In the genomic region with DNA sequence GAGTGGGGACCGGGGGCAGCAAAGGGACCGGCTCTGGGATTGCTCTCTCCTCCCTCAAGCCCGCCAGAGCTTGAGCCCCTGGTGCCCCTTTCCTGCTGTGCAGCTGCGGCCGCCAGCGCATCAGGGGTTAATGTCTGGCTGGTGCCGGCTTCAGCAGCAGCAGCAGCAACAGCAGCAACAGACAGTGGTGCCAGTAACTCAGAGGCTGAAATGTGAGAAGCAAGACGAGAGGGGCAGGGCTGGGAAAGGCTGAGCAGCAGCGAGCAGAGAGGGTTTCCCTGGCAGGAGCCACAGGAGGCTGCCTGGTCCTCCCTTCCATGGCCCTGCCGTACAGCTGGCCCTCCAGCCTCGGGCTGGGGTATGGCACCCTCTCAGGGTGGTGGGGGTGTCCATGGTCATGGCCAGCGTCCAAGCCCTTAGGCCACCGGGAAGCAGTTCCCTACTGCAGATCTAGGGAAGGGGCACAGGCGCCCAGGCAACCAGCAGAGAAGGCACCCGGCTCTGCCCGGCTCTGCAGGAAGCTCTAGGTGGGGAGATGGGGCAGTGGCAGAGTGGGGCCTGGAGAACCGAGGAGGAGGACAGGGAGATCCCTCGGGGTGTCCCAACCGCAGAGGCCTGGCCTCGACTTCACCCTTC, we compare ENCODE assay signal across 8 cellular contexts. TPM values are rescaled to one million over a fixed set of nuclear protein-coding genes. Genes with fewer than 3 reads are reported as not detected.
DNase-seq lines count a peak whose midpoint lies in the region; ATAC-seq, FAIRE-seq and TF ChIP-seq lines count a peak whose summit lies in the region.

No MANE protein-coding gene starts in this region.

- dilution Hi-C loops in endothelial cell of umbilical vein (cut with MboI; ENCODE audit: extremely low pct_ligation_motif_present, low sequenced_read_pairs), result no loop called here

- no peak for FAIRE-seq in endothelial cell of umbilical vein (lab: Jason Lieb, UNC)

- TF ChIP-seq CTCF in endothelial cell of umbilical vein (IDR thresholded peaks at IDR 0.05; ENCODE audit: extremely low read depth in 1 of 2, insufficient read depth in 1 of 2, low read depth in 1 of 2, low read length in 2 of 2) (no peak), GM13977 (IDR thresholded peaks at IDR 0.05; ENCODE audit: extremely low read depth, insufficient read depth, missing control alignments) (no peak)

- no peak overlapping the region for H3K27ac Mint-ChIP-seq in activated CD4-positive, alpha-beta T cell treated with anti-CD3 and anti-CD28 coated beads for 36 hours

- peak overlapping the region; percentile 29 for H2AFZ ChIP-seq in endothelial cell of umbilical vein (ENCODE audit: low read depth, low read length)

- H3K9ac ChIP-seq in endothelial cell of umbilical vein (replicated peaks; ENCODE audit: extremely low read depth, insufficient read depth, low read length), result no peak overlapping the region

- in situ Hi-C loops in GM13977 (cut with MboI; ENCODE audit: low pct_unique_long_range_greater_than_20kb, low sequenced_read_pairs, unreplicated experiment), result no loop called here

- intact Hi-C loops in endothelial cell of umbilical vein (cut with micrococcal nuclease), result no loop called here
- intact Hi-C loops in activated CD4-positive, alpha-beta T cell treated with anti-CD3 and anti-CD28 coated beads for 36 hours (cut with DNase I, micrococcal nuclease), result no loop called here

- H3K4me3 Mint-ChIP-seq in activated CD4-positive, alpha-beta T cell treated with anti-CD3 and anti-CD28 coated beads for 36 hours, result no peak overlapping the region

- H3K36me3 ChIP-seq in endothelial cell of umbilical vein (ENCODE audit: control insufficient read depth in 2 of 2, extremely low read depth in 1 of 2, insufficient read depth in 2 of 2, low read length in 2 of 2) (no peaks in the 10 kb centered on the region), muscle layer of duodenum (ENCODE audit: control insufficient read depth in 1 of 2, insufficient read depth in 2 of 2, low read length in 2 of 2) (no peaks in the 10 kb centered on the region)

- H3K9me1 ChIP-seq in endothelial cell of umbilical vein (replicated peaks; ENCODE audit: control insufficient read depth, extremely low read depth, insufficient read depth, low read length), result no peaks in the 10 kb centered on the region

- H3K27ac ChIP-seq in endothelial cell of umbilical vein (ENCODE audit: insufficient read depth, low read depth, low read length) (no peak overlapping the region), muscle layer of duodenum (ENCODE audit: low read length) (peak overlapping the region; percentile 4)

- H3K4me1 ChIP-seq in endothelial cell of umbilical vein (ENCODE audit: control insufficient read depth, extremely low read depth, insufficient read depth, low read length) (peaks cover 7% of the 10 kb centered on the region), muscle layer of duodenum (ENCODE audit: control insufficient read depth in 1 of 2, insufficient read depth in 2 of 2, low read length in 2 of 2) (peaks cover 5 to 26% of the 10 kb centered on the region in 2 donors)

- ATAC-seq in activated CD4-positive, alpha-beta T cell treated with anti-CD3 and anti-CD28 coated beads for 36 hours, result no peak
- ATAC-seq in GM19328 (IDR thresholded peaks at IDR 0.05; ENCODE audit: unreplicated experiment), result no peak

- CTCF ChIA-PET in endothelial cell of umbilical vein (lab: Charles Lee), result interaction anchor here (1.0 to 2.7 kb wide), 7 partner anchors 16 to 93 kb away, joined by 3 to 9 read pairs (median 4); no protein-coding TSS in a partner anchor
- CTCF ChIA-PET in activated CD4-positive, alpha-beta T cell treated with anti-CD3 and anti-CD28 coated beads for 36 hours (lab: Charles Lee), result interaction anchor here (0.7 to 7.5 kb wide), 2 partner anchors 14 to 59 kb away, joined by 4 to 41 read pairs; no protein-coding TSS in a partner anchor

- TF ChIP-seq POLR2A in endothelial cell of umbilical vein (IDR thresholded peaks at IDR 0.05; ENCODE audit: low read depth, low read length), result no peak

- no TSS peak for BruUV-seq in endothelial cell of umbilical vein (replicated peaks; lab: Mats Ljungman, UMichigan)

- no peaks in the 10 kb centered on the region for H3K27me3 Mint-ChIP-seq in activated CD4-positive, alpha-beta T cell treated with anti-CD3 and anti-CD28 coated beads for 36 hours

- H4K20me1 ChIP-seq in endothelial cell of umbilical vein (replicated peaks; ENCODE audit: control insufficient read depth, extremely low read depth, insufficient read depth, low read length), result no peaks in the 10 kb centered on the region

- H3K9me3 Mint-ChIP-seq in activated CD4-positive, alpha-beta T cell treated with anti-CD3 and anti-CD28 coated beads for 36 hours (ENCODE audit: low read depth), result no peaks in the 10 kb centered on the region

- no peaks in the 10 kb centered on the region for H3K36me3 Mint-ChIP-seq in activated CD4-positive, alpha-beta T cell treated with anti-CD3 and anti-CD28 coated beads for 36 hours (ENCODE audit: low read depth)

- H3K27me3 ChIP-seq in endothelial cell of umbilical vein (ENCODE audit: control insufficient read depth in 2 of 2, insufficient read depth in 2 of 2, low read length in 2 of 2) (no peaks in the 10 kb centered on the region), muscle layer of duodenum (ENCODE audit: low read depth, low read length) (no peaks in the 10 kb centered on the region)

- H3K79me2 ChIP-seq in endothelial cell of umbilical vein (ENCODE audit: control insufficient read depth, insufficient read depth, low read length), result no peaks in the 10 kb centered on the region

- H3K4me2 ChIP-seq in endothelial cell of umbilical vein (ENCODE audit: insufficient read depth, low read length), result no peak overlapping the region

- DNase-seq in ELR (ENCODE audit: low read depth), result peak; percentile 63
- peak; percentile 53 for DNase-seq in NCI-H524 treated with DMSO at 0.1 percent for 48 hours (lab: John Stamatoyannopoulos, UW)
- DNase-seq in endothelial cell of umbilical vein (ENCODE audit: low read depth, low spot score), result peak; percentile 37
- DNase-seq in activated CD4-positive, alpha-beta T cell treated with anti-CD3 and anti-CD28 coated beads for 36 hours, result no peak
- no peak for DNase-seq in NOMO-1 treated with DMSO at 0.1 percent for 48 hours (lab: John Stamatoyannopoulos, UW; ENCODE audit: unreplicated experiment)
- no peak for DNase-seq in GM13977 (ENCODE audit: low spot score)

- H3K4me3 ChIP-seq in endothelial cell of umbilical vein (replicated peaks in 1 of 3; ENCODE audit: insufficient read depth in 1 of 3, low read depth in 1 of 3, low read length in 3 of 3), result no peak overlapping the region
- H3K4me3 ChIP-seq in muscle layer of duodenum (ENCODE audit: low read depth in 1 of 2, low read length in 2 of 2), result peak overlapping the region in 1 of 2 donors; percentile 24

- H3K9me3 ChIP-seq in endothelial cell of umbilical vein (replicated peaks; ENCODE audit: control insufficient read depth, insufficient read depth, low read length), result no peaks in the 10 kb centered on the region
- H3K9me3 ChIP-seq in muscle layer of duodenum (ENCODE audit: control insufficient read depth in 1 of 2, low read length in 2 of 2), result no peaks in the 10 kb centered on the region

- POLR2A ChIA-PET in endothelial cell of umbilical vein (lab: Charles Lee), result interaction anchor here (0.7 kb wide), 1 partner anchor 29 kb away, joined by 10 read pairs; no protein-coding TSS in a partner anchor
- POLR2A ChIA-PET in activated CD4-positive, alpha-beta T cell treated with anti-CD3 and anti-CD28 coated beads for 36 hours (lab: Charles Lee), result no interaction called here

- H3K4me1 Mint-ChIP-seq in activated CD4-positive, alpha-beta T cell treated with anti-CD3 and anti-CD28 coated beads for 36 hours, result no peaks in the 10 kb centered on the region

RNA-seq across cellular contexts. Expression of gene TFAP4, which starts 21.1 kb away (rescaled TPM):
- 11.1 and 12.4 TPM in 2 replicates for total RNA-seq in endothelial cell of umbilical vein
- 3.0 and 3.4 TPM in 2 replicates for polyA plus RNA-seq in endothelial cell of umbilical vein
- 3.9 and 5.0 TPM in 2 replicates for polyA plus RNA-seq in endothelial cell of umbilical vein (2011; cell fraction: cytosol; rRNA removed)
- 6.1 TPM in 2 replicates for polyA plus RNA-seq in endothelial cell of umbilical vein (2011; cell fraction: nucleus; rRNA removed)
- 3.6 and 5.8 TPM in 2 replicates for polyA plus RNA-seq in endothelial cell of umbilical vein (2012)
- polyA minus RNA-seq in endothelial cell of umbilical vein, result 5.3 and 12.7 TPM in 2 replicates
- polyA minus RNA-seq in endothelial cell of umbilical vein (2011; cell fraction: cytosol; rRNA and poly(A)+ RNA removed), result 46.0 TPM
- 2.6 and 3.7 TPM in 2 replicates for polyA minus RNA-seq in endothelial cell of umbilical vein (2011; cell fraction: nucleus; rRNA and poly(A)+ RNA removed)
- 10 to 100 TPM; 31.0 to 42.4 TPM for total RNA-seq in activated CD4-positive, alpha-beta T cell treated with anti-CD3 and anti-CD28 coated beads for 36 hours

RNA-seq across cellular contexts. Expression of gene GLIS2, which starts 21.9 kb away (rescaled TPM):
- 10.1 and 11.3 TPM in 2 replicates for total RNA-seq in endothelial cell of umbilical vein
- polyA plus RNA-seq in endothelial cell of umbilical vein, result 4.6 and 5.1 TPM in 2 replicates
- 5.2 and 7.1 TPM in 2 replicates for polyA plus RNA-seq in endothelial cell of umbilical vein (2011; cell fraction: cytosol; rRNA removed)
- polyA plus RNA-seq in endothelial cell of umbilical vein (2011; cell fraction: nucleus; rRNA removed), result 4.7 and 5.8 TPM in 2 replicates
- polyA plus RNA-seq in endothelial cell of umbilical vein (2012), result 7.3 and 11.8 TPM in 2 replicates
- polyA minus RNA-seq in endothelial cell of umbilical vein, result 2.0 and 3.2 TPM in 2 replicates
- 7.5 TPM for polyA minus RNA-seq in endothelial cell of umbilical vein (2011; cell fraction: cytosol; rRNA and poly(A)+ RNA removed)
- 1.0 and 2.9 TPM in 2 replicates for polyA minus RNA-seq in endothelial cell of umbilical vein (2011; cell fraction: nucleus; rRNA and poly(A)+ RNA removed)
- under 1 TPM; 0.27 to 0.30 TPM for total RNA-seq in activated CD4-positive, alpha-beta T cell treated with anti-CD3 and anti-CD28 coated beads for 36 hours

RNA-seq across cellular contexts. Expression of gene SRL, which starts 52.1 kb away (rescaled TPM):
- total RNA-seq in endothelial cell of umbilical vein, result 0.14 and 0.29 TPM in 2 replicates
- polyA plus RNA-seq in endothelial cell of umbilical vein, result 0.21 and 0.27 TPM in 2 replicates
- polyA plus RNA-seq in endothelial cell of umbilical vein (2011; cell fraction: cytosol; rRNA removed), result 0.20 and 0.22 TPM in 2 replicates
- polyA plus RNA-seq in endothelial cell of umbilical vein (2011; cell fraction: nucleus; rRNA removed), result 0.14 and 0.17 TPM in 2 replicates
- polyA plus RNA-seq in endothelial cell of umbilical vein (2012), result 0.12 and 0.15 TPM in 2 replicates
- 0.10 and 0.49 TPM in 2 replicates for polyA minus RNA-seq in endothelial cell of umbilical vein
- not detected for polyA minus RNA-seq in endothelial cell of umbilical vein (2011; cell fraction: cytosol; rRNA and poly(A)+ RNA removed)
- polyA minus RNA-seq in endothelial cell of umbilical vein (2011; cell fraction: nucleus; rRNA and poly(A)+ RNA removed), result 0.10 and 0.19 TPM in 2 replicates
- total RNA-seq in activated CD4-positive, alpha-beta T cell treated with anti-CD3 and anti-CD28 coated beads for 36 hours, result not detected

RNA-seq across cellular contexts. Expression of gene PAM16, which starts 57.2 kb away (rescaled TPM):
- 35.8 and 40.0 TPM in 2 replicates for total RNA-seq in endothelial cell of umbilical vein
- 67.2 and 76.2 TPM in 2 replicates for polyA plus RNA-seq in endothelial cell of umbilical vein
- polyA plus RNA-seq in endothelial cell of umbilical vein (2011; cell fraction: cytosol; rRNA removed), result 44.4 and 44.5 TPM in 2 replicates
- polyA plus RNA-seq in endothelial cell of umbilical vein (2011; cell fraction: nucleus; rRNA removed), result 29.7 and 31.7 TPM in 2 replicates
- 30.5 and 35.6 TPM in 2 replicates for polyA plus RNA-seq in endothelial cell of umbilical vein (2012)
- polyA minus RNA-seq in endothelial cell of umbilical vein, result 13.0 and 13.5 TPM in 2 replicates
- 10.9 TPM for polyA minus RNA-seq in endothelial cell of umbilical vein (2011; cell fraction: cytosol; rRNA and poly(A)+ RNA removed)
- 10.6 and 12.3 TPM in 2 replicates for polyA minus RNA-seq in endothelial cell of umbilical vein (2011; cell fraction: nucleus; rRNA and poly(A)+ RNA removed)
- 10 to 100 TPM; 62.8 to 67.8 TPM for total RNA-seq in activated CD4-positive, alpha-beta T cell treated with anti-CD3 and anti-CD28 coated beads for 36 hours

Comparison
In these comparisons a context has a peak if more than half of its experiments do, and no peak if none do; other contexts are left out.
1. DNase-seq: peak in ELR (single experiment), NCI-H524 treated with DMSO at 0.1 percent for 48 hours (single experiment) and endothelial cell of umbilical vein (single experiment); none in activated CD4-positive, alpha-beta T cell treated with anti-CD3 and anti-CD28 coated beads for 36 hours (single experiment), NOMO-1 treated with DMSO at 0.1 percent for 48 hours (single experiment) and GM13977 (single experiment).